ENCODE assay signal across 13 cellular contexts in genomic region chr9:84932915-84933527, GRCh38.
DNase-seq lines count a peak whose midpoint lies in the region; ATAC-seq and TF ChIP-seq lines count a peak whose summit lies in the region.
"Had no signal": no experiment of that assay in that cellular context is flagged by ENCODE, and none has a peak within 500 bp of the region (broad histone marks: within the 10 kb centered on the region; RNA-seq: fewer than 3 reads in every experiment).

No MANE protein-coding gene starts in this region.

- H3K4me3 ChIP-seq in HCT116 (replicated peaks in 1 of 2; ENCODE audit: low read depth in 1 of 2, low read length in 2 of 2), result no peak overlapping the region
- no peak overlapping the region for H3K4me3 ChIP-seq in mammary epithelial cell (replicated peaks in 1 of 3; ENCODE audit: insufficient read depth in 1 of 3, low read depth in 2 of 3, low read length in 3 of 3)

- TF ChIP-seq CTCF in 22Rv1 (IDR thresholded peaks at IDR 0.05) (peak; percentile 39), HCT116 (IDR thresholded peaks at IDR 0.05 in 2 of 3, conservative IDR thresholded peaks at IDR 0.05 in 1 of 3; ENCODE audit: borderline replicate concordance in 1 of 3, insufficient read depth in 1 of 3, low read depth in 2 of 3, low read length in 2 of 3) (peak in 2 of 3 experiments; percentile 43 to 62; a peak in 4 of 6 replicates), mammary epithelial cell (conservative IDR thresholded peaks at IDR 0.05 in 1 of 2, IDR thresholded peaks at IDR 0.05 in 1 of 2; ENCODE audit: extremely low read depth in 1 of 2, insufficient read depth in 1 of 2, low read depth in 1 of 2, low read length in 2 of 2) (peak; percentile 32 to 59)

- DNase-seq in HCT116 (ENCODE audit: low read depth, low spot score) (no peak), mammary epithelial cell (peak; percentile 27), kidney glomerular epithelial cell (lab: John Stamatoyannopoulos, UW) (peak; percentile 65), A172 (ENCODE audit: low spot score) (no peak)
- DNase-seq: activated CD8-positive, alpha-beta memory T cell treated with anti-CD3 and anti-CD28 coated beads, Interleukin-2, amount 50 U/mL, for 4 hours; AML-193; MM.1S; NCI-H226 had no signal

- RAD21 ChIA-PET in HCT116 (lab: Charles Lee; ENCODE audit: low non-redundant PET in 1 of 2, low total read pairs in 2 of 2, uncharacterized antibody in 2 of 2, unreplicated experiment in 2 of 2), result no interaction called here

- in situ Hi-C loops in mammary epithelial cell (cut with MboI; ENCODE audit: low sequenced_read_pairs in 2 of 2), result loop anchor here in 1 of 2 donors (25.0 kb wide), 2 partner anchors 329 to 546 kb away; no protein-coding TSS in a partner anchor

- no peak for TF ChIP-seq POLR2A in HCT116 (IDR thresholded peaks at IDR 0.05; ENCODE audit: borderline replicate concordance, extremely low read depth, insufficient read depth, insufficient read length)

- H2AFZ ChIP-seq in HCT116 (ENCODE audit: low read depth, low read length, poor library complexity, severe bottlenecking) (no peak overlapping the region), mammary epithelial cell (ENCODE audit: low read depth, low read length) (no peak overlapping the region)

- H3K27me3 ChIP-seq in HCT116 (ENCODE audit: insufficient read depth, low read length) (no peaks in the 10 kb centered on the region), mammary epithelial cell (ENCODE audit: insufficient read depth, low read length) (no peaks in the 10 kb centered on the region)

- H3K27ac ChIP-seq in 22Rv1 (no peak overlapping the region), HCT116 (ENCODE audit: low read depth, low read length) (no peak overlapping the region), mammary epithelial cell (ENCODE audit: insufficient read depth, low read depth, low read length) (no peak overlapping the region)
- H3K27ac ChIP-seq: epithelial cell of prostate had no signal

- peak; percentile 34; the same call in 1 of the 2 replicates for TF ChIP-seq RAD21 in HCT116 (IDR thresholded peaks at IDR 0.05; ENCODE audit: low read depth)

- H3K4me2 ChIP-seq in HCT116 (ENCODE audit: low read length) (no peak overlapping the region), mammary epithelial cell (ENCODE audit: insufficient read depth, low read depth, low read length) (no peak overlapping the region)

- H3K9me3 ChIP-seq in HCT116 (ENCODE audit: control insufficient read depth in 1 of 2, insufficient read depth in 1 of 2, low read depth in 1 of 2, low read length in 2 of 2), result no peaks in the 10 kb centered on the region
- H3K9me3 ChIP-seq in mammary epithelial cell (replicated peaks; ENCODE audit: insufficient read depth, low read length), result no peaks in the 10 kb centered on the region

- H4K20me1 ChIP-seq in HCT116 (ENCODE audit: insufficient read depth) (no peaks in the 10 kb centered on the region), mammary epithelial cell (ENCODE audit: insufficient read depth, low read length) (no peaks in the 10 kb centered on the region)

- BruUV-seq in HCT116 (replicated peaks; lab: Mats Ljungman, UMichigan) (no TSS peak), mammary epithelial cell (replicated peaks; lab: Mats Ljungman, UMichigan) (no TSS peak)

- no peak overlapping the region for H3K9ac ChIP-seq in HCT116 (ENCODE audit: low read length)
- no peak overlapping the region for H3K9ac ChIP-seq in mammary epithelial cell (ENCODE audit: insufficient read depth, low read length)

- H3K79me2 ChIP-seq in HCT116 (ENCODE audit: insufficient read depth, low read length), result no peaks in the 10 kb centered on the region
- no peaks in the 10 kb centered on the region for H3K79me2 ChIP-seq in mammary epithelial cell (ENCODE audit: insufficient read depth, low read length)

- POLR2A ChIA-PET in HCT116 (lab: Charles Lee), result no interaction called here

- CTCF ChIA-PET in HCT116 (lab: Charles Lee), result interaction anchor here (0.7 kb wide), 1 partner anchor 152 kb away, joined by 3 read pairs; no protein-coding TSS in a partner anchor
- CTCF ChIA-PET in mammary epithelial cell (lab: Charles Lee; ENCODE audit: low non-redundant PET), result interaction anchor here (0.5 to 1.0 kb wide), 4 partner anchors 97 to 295 kb away, joined by 3 to 7 read pairs (median 3); no protein-coding TSS in a partner anchor

- 87% methylated on average over 6 of the region's 6 CpGs for WGBS in mammary epithelial cell (ENCODE audit: low coverage, missing lambda C conversion rate)

- H3K9me2 ChIP-seq in HCT116 (ENCODE audit: insufficient read depth), result no peaks in the 10 kb centered on the region

- H3K4me1 ChIP-seq in HCT116 (ENCODE audit: control insufficient read depth in 1 of 2, insufficient read depth in 2 of 2, low read length in 2 of 2) (no peaks in the 10 kb centered on the region), mammary epithelial cell (ENCODE audit: insufficient read depth, low read length) (no peaks in the 10 kb centered on the region)

- ATAC-seq in HCT116, result peak; percentile 79
- no peak for ATAC-seq in HG03520 (IDR thresholded peaks at IDR 0.05; ENCODE audit: unreplicated experiment)
- ATAC-seq in GM19455 (IDR thresholded peaks at IDR 0.05; ENCODE audit: unreplicated experiment), result no peak
- ATAC-seq in HG03469 (IDR thresholded peaks at IDR 0.05; ENCODE audit: unreplicated experiment), result no peak

- no peaks in the 10 kb centered on the region for H3K36me3 ChIP-seq in HCT116 (ENCODE audit: control insufficient read depth in 1 of 2, insufficient read depth in 2 of 2, low read length in 2 of 2)
- H3K36me3 ChIP-seq in mammary epithelial cell (ENCODE audit: insufficient read depth, low read length), result no peaks in the 10 kb centered on the region

- dilution Hi-C loops in mammary epithelial cell (cut with HindIII; ENCODE audit: low sequenced_read_pairs), result loop anchor here (5.0 kb wide), 1 partner anchor 84 kb away; no protein-coding TSS in a partner anchor

- intact Hi-C loops in HCT116 (cut with micrococcal nuclease) (no loop called here), mammary epithelial cell (cut with micrococcal nuclease) (loop anchor here (1.0 kb wide), 3 partner anchors 210 to 492 kb away; no protein-coding TSS in a partner anchor)

TF ChIP-seq in HCT116, 20 proteins besides CTCF, POLR2A, EP300 and RAD21:
- TF ChIP-seq ZNF274 (IDR thresholded peaks at IDR 0.05; ENCODE audit: low read depth, low read length) (no peak), REST (IDR thresholded peaks at IDR 0.05; ENCODE audit: low read depth) (no peak), EZH2 (IDR thresholded peaks at IDR 0.05) (no peak), SP1 (IDR thresholded peaks at IDR 0.05; ENCODE audit: low read depth) (no peak), EZH2phosphoT487 (IDR thresholded peaks at IDR 0.05; ENCODE audit: borderline replicate concordance) (no peak), TCF7L2 (IDR thresholded peaks at IDR 0.05; ENCODE audit: borderline replicate concordance, extremely low read depth, insufficient read depth, insufficient read length) (no peak), CEBPB (IDR thresholded peaks at IDR 0.05; ENCODE audit: low read depth) (no peak), ELF1 (IDR thresholded peaks at IDR 0.05; ENCODE audit: borderline replicate concordance, low read depth) (no peak), FOSL1 (IDR thresholded peaks at IDR 0.05; ENCODE audit: low read depth) (no peak), EGR1 (IDR thresholded peaks at IDR 0.05; ENCODE audit: low read depth) (no peak), YY1 (IDR thresholded peaks at IDR 0.05; ENCODE audit: extremely low read depth, insufficient replicate concordance, low read depth, low read length) (no peak)

Comparison
In these comparisons a context has a peak if more than half of its experiments do, and no peak if none do; other contexts are left out.
1. DNase-seq: peak in mammary epithelial cell (single experiment) and kidney glomerular epithelial cell (single experiment); none in HCT116 (single experiment) and A172 (single experiment).
2. Peak in every context shown above with its lines, with median percentiles within 50 percentile points of each other: CTCF ChIP-seq.